ENCODE assay signal across 8 cellular contexts in genomic region chr1:86499987-86500593, GRCh38. TPM values are rescaled to one million over a fixed set of nuclear protein-coding genes. Genes with fewer than 3 reads are reported as not detected.
A peak's percentile ranks its signal among the peaks of the same experiment; 100 is the strongest.
DNase-seq lines count a peak whose midpoint lies in the region; ATAC-seq and TF ChIP-seq lines count a peak whose summit lies in the region.

No MANE protein-coding gene starts in this region.

- no peak overlapping the region for H3K4me3 ChIP-seq in left ventricle myocardium inferior
- H3K4me3 ChIP-seq in thyroid gland (replicated peaks in 1 of 3), result no peak overlapping the region

- no peaks in the 10 kb centered on the region for H3K27me3 ChIP-seq in left ventricle myocardium inferior (ENCODE audit: low read depth)
- no peaks in the 10 kb centered on the region for H3K27me3 ChIP-seq in foreskin keratinocyte
- no peaks in the 10 kb centered on the region for H3K27me3 ChIP-seq in thyroid gland

- peak; percentile 81 for TF ChIP-seq CTCF in left ventricle myocardium inferior (IDR thresholded peaks at IDR 0.05; ENCODE audit: borderline replicate concordance)
- peak; percentile 100 for TF ChIP-seq CTCF in foreskin keratinocyte (conservative IDR thresholded peaks at IDR 0.05)
- peak; percentile 44 to 86 (median 76) for TF ChIP-seq CTCF in thyroid gland (IDR thresholded peaks at IDR 0.05)

- H3K4me1 ChIP-seq in left ventricle myocardium inferior (peaks cover 43% of the 10 kb centered on the region), foreskin keratinocyte (peaks cover 23% of the 10 kb centered on the region), thyroid gland (peaks cover 0 to 14% of the 10 kb centered on the region in 2 donors)

- H3K9me3 ChIP-seq in left ventricle myocardium inferior (replicated peaks) (no peaks in the 10 kb centered on the region), thyroid gland (no peaks in the 10 kb centered on the region)

- TF ChIP-seq POLR2A in thyroid gland (IDR thresholded peaks at IDR 0.05), result no peak

- H3K27ac ChIP-seq in left ventricle myocardium inferior (replicated peaks) (peak overlapping the region; percentile 82), foreskin keratinocyte (no peak overlapping the region), thyroid gland (no peak overlapping the region)

- intact Hi-C loops in left ventricle myocardium inferior (cut with micrococcal nuclease) (no loop called here), Right ventricle myocardium superior (cut with DNase I) (loop anchor here (10.0 kb wide), 1 partner anchor 125 kb away; no protein-coding TSS in a partner anchor), thyroid gland (cut with DNase I) (loop anchor here (10.0 kb wide), 1 partner anchor 125 kb away; no protein-coding TSS in a partner anchor)

- 13 to 21% methylated on average over 3 of the region's 3 CpGs for WGBS in thyroid gland, 2 donors

- DNase-seq in left ventricle myocardium inferior (no peak), Right ventricle myocardium superior (no peak), LoVo (ENCODE audit: low spot score) (peak; percentile 58), SKM-1 (lab: John Stamatoyannopoulos, UW; ENCODE audit: unreplicated experiment) (peak; percentile 58), foreskin keratinocyte (no peak), thyroid gland (no peak)
- no peak for DNase-seq in stimulated activated CD4-positive, alpha-beta T cell treated with anti-CD3 and anti-CD28 coated beads, Interleukin-1b, Interleukin-23, amount 100 ng/mL, for 48 hours
- DNase-seq in stimulated activated CD4-positive, alpha-beta T cell treated with anti-CD3 and anti-CD28 coated beads, Interleukin-4, amount 100 ng/mL, for 1 hour, result no peak

- ATAC-seq in Right ventricle myocardium superior (ENCODE audit: poor library complexity) (no peak), foreskin keratinocyte (no peak)

- H3K36me3 ChIP-seq in left ventricle myocardium inferior (no peaks in the 10 kb centered on the region), thyroid gland (no peaks in the 10 kb centered on the region)

RNA-seq across cellular contexts. Expression of gene CLCA1, which starts 31.4 kb away (rescaled TPM):
- total RNA-seq in left ventricle myocardium inferior (0.05 TPM), Right ventricle myocardium superior (not detected), foreskin keratinocyte (not detected in 2 replicates), thyroid gland (not detected)
- not detected in 2 replicates for polyA plus RNA-seq in foreskin keratinocyte

RNA-seq across cellular contexts. Expression of gene CLCA4, which starts 46.8 kb away (rescaled TPM):
- total RNA-seq in left ventricle myocardium inferior (0.27 TPM), Right ventricle myocardium superior (not detected), foreskin keratinocyte (0.07 TPM in 1 of 2 replicates, not detected in the other), thyroid gland (not detected)
- polyA plus RNA-seq in foreskin keratinocyte, result 0.01 TPM in 1 of 2 replicates, not detected in the other

Comparison
In these comparisons a context has a peak if more than half of its experiments do, and no peak if none do; other contexts are left out.
1. DNase-seq: peak in LoVo (single experiment) and SKM-1 (single experiment); none in left ventricle myocardium inferior (single experiment), Right ventricle myocardium superior (single experiment), foreskin keratinocyte (0 of 2), thyroid gland (0 of 2), stimulated activated CD4-positive, alpha-beta T cell treated with anti-CD3 and anti-CD28 coated beads, Interleukin-1b, Interleukin-23, amount 100 ng/mL, for 48 hours (single experiment) and stimulated activated CD4-positive, alpha-beta T cell treated with anti-CD3 and anti-CD28 coated beads, Interleukin-4, amount 100 ng/mL, for 1 hour (single experiment).
2. Peak in every context shown above with its lines, with median percentiles within 50 percentile points of each other: CTCF ChIP-seq.